Comparison of ENCODE assay signal across 8 cellular contexts in genomic region chr19:55385749-55386514, GRCh38. TPM values are rescaled to one million over a fixed set of nuclear protein-coding genes. Genes with fewer than 3 reads are reported as not detected.
A peak's percentile ranks its signal among the peaks of the same experiment; 100 is the strongest.
DNase-seq lines count a peak whose midpoint lies in the region; ATAC-seq, FAIRE-seq and TF ChIP-seq lines count a peak whose summit lies in the region.

Gene RPL28 (plus strand): TSS chr19:55385932. CDS start chr19:55386358, 426 bp downstream.

- POLR2A ChIA-PET in HepG2 (lab: Yijun Ruan, JAX): interaction anchor here (0.5 to 9.7 kb wide), 3 partner anchors 21 to 106 kb away, joined by 3 to 62 read pairs (median 3); partner anchors contain the start of genes GARIN5B, HSPBP1 and UBE2S

- H3K27ac ChIP-seq in HepG2 (ENCODE audit: extremely low read length, insufficient read depth, low read length): peak within 1 kb of the TSS; percentile 92

- FAIRE-seq in HepG2 (lab: Jason Lieb, UNC): peak; percentile 99

- H3K9me3 ChIP-seq in BE2C (no peaks in the 10 kb centered on the region), HepG2 (ENCODE audit: low read length) (no peaks in the 10 kb centered on the region)

- in situ Hi-C loops in HepG2 (cut with HindIII; ENCODE audit: extremely low pct_ligation_motif_present, low pct_unique_long_range_greater_than_20kb): no loop called here

- TF ChIP-seq POLR2A in HepG2 (IDR thresholded peaks at IDR 0.05; ENCODE audit: insufficient read depth in 1 of 2, low read depth in 2 of 2, low read length in 2 of 2): peak; percentile 99 to 100

- H4K20me1 ChIP-seq in HepG2 (ENCODE audit: insufficient read depth, low read length): peaks cover 41% of the 10 kb centered on the region

- TF ChIP-seq RAD21 in HepG2 (CRISPR knock-in tag; IDR thresholded peaks at IDR 0.05): no peak

- ATAC-seq in HG03442 (IDR thresholded peaks at IDR 0.05; ENCODE audit: unreplicated experiment) (peak; percentile 64), HepG2 (peak; percentile 77)

- H3K4me1 ChIP-seq in BE2C (peaks cover 3% of the 10 kb centered on the region; the same call in 1 of the 2 replicates), HepG2 (ENCODE audit: insufficient read depth, low read length) (peaks cover 42% of the 10 kb centered on the region)

- no peak within 1 kb of the TSS for H2AFZ ChIP-seq in HepG2 (ENCODE audit: low read length)

- H3K36me3 ChIP-seq in BE2C: peaks cover 48% of the 10 kb centered on the region
- H3K36me3 ChIP-seq in HepG2 (replicated peaks in 1 of 2; ENCODE audit: control insufficient read depth in 1 of 2, insufficient read depth in 2 of 2, low read length in 2 of 2): peaks cover 13 to 35% of the 10 kb centered on the region in 2 experiments

- intact Hi-C loops in HepG2 (cut with micrococcal nuclease; ENCODE audit: unreplicated experiment): loop anchor here (1.0 to 5.0 kb wide), 3 partner anchors 54 to 180 kb away; no protein-coding TSS in a partner anchor

- peak within 1 kb of the TSS; percentile 96 for H3K4me2 ChIP-seq in HepG2 (ENCODE audit: low read depth, low read length)

- CTCF ChIA-PET in HepG2 (lab: Yijun Ruan, JAX; ENCODE audit: low intra/inter-chr PET ratio, low total read pairs): no interaction called here

- TF ChIP-seq EP300 in HepG2 (IDR thresholded peaks at IDR 0.05; ENCODE audit: low read depth in 2 of 2, low read length in 2 of 2) (no peak), HepG2 (CRISPR knock-in tag; IDR thresholded peaks at IDR 0.05; ENCODE audit: borderline replicate concordance) (no peak)

- H3K4me3 ChIP-seq in BE2C (ENCODE audit: low read depth, low read length) (peak within 1 kb of the TSS; percentile 86), HepG2 (replicated peaks in 1 of 3; ENCODE audit: insufficient read depth in 1 of 3, low read depth in 2 of 3, low read length in 3 of 3) (peak within 1 kb of the TSS; percentile 86 to 100 (median 89))

- peaks cover 30% of the 10 kb centered on the region for H3K79me2 ChIP-seq in HepG2 (ENCODE audit: insufficient read depth, low read length)

- peak; percentile 99 for DNase-seq in BE2C
- peak; percentile 97 for DNase-seq in GM19238 (ENCODE audit: insufficient read length, low spot score)
- peak; percentile 99 for DNase-seq in NCI-H748 treated with DMSO at 0.1 percent for 48 hours (lab: John Stamatoyannopoulos, UW)
- DNase-seq in activated CD4-positive, alpha-beta T cell treated with anti-CD3 and anti-CD28 coated beads, Interleukin-2, amount 50 U/mL, for 4 hours: peak; percentile 98
- DNase-seq in dermis microvascular lymphatic vessel endothelial cell (ENCODE audit: low read depth in 2 of 2): peak; percentile 97 to 98
- peak; percentile 96 for DNase-seq in HepG2 (ENCODE audit: low spot score)
- DNase-seq in stimulated activated CD4-positive, alpha-beta T cell treated with anti-CD3 and anti-CD28 coated beads, Interleukin-4, amount 100 ng/mL, for 24 hours: peak; percentile 99

- WGBS in HepG2 (ENCODE audit: low lambda C conversion rate): under 1% methylated on average over 33 of the region's 65 CpGs

- TF ChIP-seq CTCF in BE2C (IDR thresholded peaks at IDR 0.05; ENCODE audit: low read depth, low read length): no peak
- no peak; the same call in 1 of the 2 replicates for TF ChIP-seq CTCF in HepG2 (CRISPR knock-in tag; IDR thresholded peaks at IDR 0.05)

- BruUV-seq in HepG2 (replicated peaks; lab: Mats Ljungman, UMichigan): TSS peak; percentile 80

- H3K9ac ChIP-seq in HepG2 (ENCODE audit: insufficient read depth, low read depth, low read length): peak within 1 kb of the TSS; percentile 96

- H3K27me3 ChIP-seq in BE2C (no peaks in the 10 kb centered on the region), HepG2 (ENCODE audit: control insufficient read depth in 1 of 2, insufficient read depth in 2 of 2, low read length in 2 of 2) (no peaks in the 10 kb centered on the region; a peak in 1 of 5 replicates)

TF ChIP-seq in HepG2, 621 proteins besides CTCF, POLR2A, EP300 and RAD21 (continues in another document):
- no peak; the same call in 1 of the 2 replicates for TF ChIP-seq AKAP8 (CRISPR knock-in tag; IDR thresholded peaks at IDR 0.05)
- 0 out of 2 replicates have a peak, but pooled peaks have one; percentile 49 for TF ChIP-seq KDM3A (CRISPR knock-in tag; IDR thresholded peaks at IDR 0.05; ENCODE audit: low read depth)
- TF ChIP-seq ZNF597 (CRISPR knock-in tag; IDR thresholded peaks at IDR 0.05): 0 out of 2 replicates have a peak, but pooled peaks have one; percentile 58
- TF ChIP-seq EEA1 (CRISPR knock-in tag; IDR thresholded peaks at IDR 0.05; ENCODE audit: borderline replicate concordance): peak; percentile 71; the same call in 1 of the 2 replicates
- peak; percentile 18; the same call in 1 of the 2 replicates for TF ChIP-seq ZNF558 (CRISPR knock-in tag; IDR thresholded peaks at IDR 0.05; ENCODE audit: borderline replicate concordance)
- TF ChIP-seq HOXD1 (CRISPR knock-in tag; IDR thresholded peaks at IDR 0.05): peak; percentile 16; the same call in 1 of the 2 replicates
- no peak for TF ChIP-seq PTBP1 (IDR thresholded peaks at IDR 0.05; ENCODE audit: low read depth, low read length, poor library complexity, severe bottlenecking)
- TF ChIP-seq ATF7-NPFF (CRISPR knock-in tag; IDR thresholded peaks at IDR 0.05; ENCODE audit: low read depth): peak; percentile 82; the same call in 1 of the 2 replicates
- 0 out of 2 replicates have a peak, but pooled peaks have one; percentile 33 for TF ChIP-seq ZBTB14 (CRISPR knock-in tag; IDR thresholded peaks at IDR 0.05)
- peak; percentile 4 for TF ChIP-seq HOXA5 (CRISPR knock-in tag; IDR thresholded peaks at IDR 0.05)
- TF ChIP-seq ZNF724P (CRISPR knock-in tag; IDR thresholded peaks at IDR 0.05; ENCODE audit: borderline replicate concordance): peak; percentile 78; the same call in 1 of the 2 replicates
- no peak for TF ChIP-seq ZNF737 (CRISPR knock-in tag; IDR thresholded peaks at IDR 0.05; ENCODE audit: borderline replicate concordance)
- no peak for TF ChIP-seq MATR3 (CRISPR knock-in tag; IDR thresholded peaks at IDR 0.05)
- TF ChIP-seq ZFP82 (CRISPR knock-in tag; IDR thresholded peaks at IDR 0.05; ENCODE audit: borderline replicate concordance): 0 out of 2 replicates have a peak, but pooled peaks have one; percentile 17
- no peak for TF ChIP-seq SP1 (IDR thresholded peaks at IDR 0.05)
- peak; percentile 77 for TF ChIP-seq SP1 (CRISPR knock-in tag; IDR thresholded peaks at IDR 0.05)
- TF ChIP-seq ZSCAN31 (CRISPR knock-in tag; IDR thresholded peaks at IDR 0.05; ENCODE audit: low read depth): peak; percentile 88; the same call in 1 of the 2 replicates

RNA-seq across cellular contexts. Expression of gene RPL28, which starts in this region (rescaled TPM):
- 1,259 TPM for polyA plus RNA-seq in BE2C (2012; ENCODE audit: insufficient read depth, insufficient read length, low read depth)
- total RNA-seq in dermis microvascular lymphatic vessel endothelial cell (126 and 262 TPM in 2 replicates), HepG2 (2016; rRNA removed; fragmentation: Illumina TruSeq; extraction: Trizol) (105 and 149 TPM in 2 replicates)
- total RNA-seq in HepG2 (2016; cell fraction: cytosol; rRNA removed; fragmentation: Illumina TruSeq; extraction: Trizol; ENCODE audit: low read depth): 153 and 170 TPM in 2 replicates
- 106 and 135 TPM in 2 replicates for total RNA-seq in HepG2 (2016; cell fraction: insoluble cytoplasmic fraction; rRNA removed; fragmentation: Illumina TruSeq; extraction: Trizol)
- 327 and 344 TPM in 2 replicates for total RNA-seq in HepG2 (2016; cell fraction: membrane; rRNA removed; fragmentation: Illumina TruSeq; extraction: Trizol)
- total RNA-seq in HepG2 (2016; cell fraction: nucleus; rRNA removed; fragmentation: Illumina TruSeq; extraction: Trizol): 60.8 and 85.5 TPM in 2 replicates
- polyA plus RNA-seq in HepG2 (2011; rRNA removed): 420 and 501 TPM in 2 replicates
- 1,012 and 1,230 TPM in 2 replicates for polyA plus RNA-seq in HepG2 (2011; cell fraction: cytosol; rRNA removed)
- 415 and 421 TPM in 2 replicates for polyA plus RNA-seq in HepG2 (2011; cell fraction: nucleus; rRNA removed)
- polyA plus RNA-seq in HepG2 (2012): 1,382 and 1,551 TPM in 2 replicates
- polyA plus RNA-seq in HepG2 (2016; cell fraction: cytosol; fragmentation: Illumina TruSeq; extraction: Trizol; ENCODE audit: low read depth): 3,340 and 3,836 TPM in 2 replicates
- polyA plus RNA-seq in HepG2 (2016; cell fraction: insoluble cytoplasmic fraction; fragmentation: Illumina TruSeq; extraction: Trizol; ENCODE audit: low read depth): 1,089 and 1,394 TPM in 2 replicates
- polyA plus RNA-seq in HepG2 (2016; cell fraction: membrane; fragmentation: Illumina TruSeq; extraction: Trizol; ENCODE audit: low read depth): 4,357 and 4,654 TPM in 2 replicates
- polyA plus RNA-seq in HepG2 (2016; cell fraction: nucleus; fragmentation: Illumina TruSeq; extraction: Trizol; ENCODE audit: insufficient read depth, low read depth): 818 and 840 TPM in 2 replicates
- 599 and 837 TPM in 2 replicates for polyA minus RNA-seq in HepG2 (2011; rRNA and poly(A)+ RNA removed; ENCODE audit: low replicate concordance)
- polyA minus RNA-seq in HepG2 (2011; cell fraction: cytosol; rRNA and poly(A)+ RNA removed): 814 and 829 TPM in 2 replicates
- 93.3 and 130 TPM in 2 replicates for polyA minus RNA-seq in HepG2 (2011; cell fraction: nucleus; rRNA and poly(A)+ RNA removed)

Comparison
In these comparisons a context has a peak if more than half of its experiments do, and no peak if none do; other contexts are left out.
1. Peak in every context shown above with its lines: DNase-seq, ATAC-seq, H3K4me3 ChIP-seq and H3K27ac ChIP-seq.